8 cellular contexts compared by ENCODE assay signal in genomic region chr17:60524463-60525346, GRCh38. TPM values are rescaled to one million over a fixed set of nuclear protein-coding genes. Genes with fewer than 3 reads are reported as not detected.
DNase-seq lines count a peak whose midpoint lies in the region; ATAC-seq and TF ChIP-seq lines count a peak whose summit lies in the region.

No MANE protein-coding gene starts in this region.

- peak overlapping the region; percentile 98 for H3K27ac Mint-ChIP-seq in activated naive CD4-positive, alpha-beta T cell treated with anti-CD3 and anti-CD28 coated beads, Interleukin-2, amount 50 U/mL, for 24 hours

- H3K27me3 Mint-ChIP-seq in activated naive CD4-positive, alpha-beta T cell treated with anti-CD3 and anti-CD28 coated beads, Interleukin-2, amount 50 U/mL, for 24 hours = no peaks in the 10 kb centered on the region

- no peak for TF ChIP-seq CTCF in fibroblast of pulmonary artery (IDR thresholded peaks at IDR 0.05; ENCODE audit: low read length, missing control alignments)

- ATAC-seq in SK-N-SH treated with all-trans-retinoic acid at 6 μM for 48 hours = peak; percentile 12
- no peak for ATAC-seq in GM18511 (IDR thresholded peaks at IDR 0.05; ENCODE audit: unreplicated experiment)
- ATAC-seq in HG03521 (IDR thresholded peaks at IDR 0.05; ENCODE audit: unreplicated experiment) = no peak

- peaks cover 9% of the 10 kb centered on the region for H3K36me3 Mint-ChIP-seq in activated naive CD4-positive, alpha-beta T cell treated with anti-CD3 and anti-CD28 coated beads, Interleukin-2, amount 50 U/mL, for 24 hours

- peak overlapping the region; percentile 100 for H3K4me3 Mint-ChIP-seq in activated naive CD4-positive, alpha-beta T cell treated with anti-CD3 and anti-CD28 coated beads, Interleukin-2, amount 50 U/mL, for 24 hours

- H3K9me3 Mint-ChIP-seq in activated naive CD4-positive, alpha-beta T cell treated with anti-CD3 and anti-CD28 coated beads, Interleukin-2, amount 50 U/mL, for 24 hours = no peaks in the 10 kb centered on the region

- peaks cover 57% of the 10 kb centered on the region for H3K4me1 Mint-ChIP-seq in activated naive CD4-positive, alpha-beta T cell treated with anti-CD3 and anti-CD28 coated beads, Interleukin-2, amount 50 U/mL, for 24 hours

- peak overlapping the region; percentile 99 for H3K4me3 ChIP-seq in fibroblast of pulmonary artery (replicated peaks; ENCODE audit: low read depth, low read length)

- DNase-seq in activated naive CD4-positive, alpha-beta T cell (lab: John Stamatoyannopoulos, UW) = no peak
- DNase-seq in fibroblast of pulmonary artery (ENCODE audit: low read depth) (peak; percentile 26), pons (ENCODE audit: low spot score) (peak; percentile 55), mesenteric fat pad (ENCODE audit: low spot score) (no peak)

TF ChIP-seq in SK-N-SH treated with all-trans-retinoic acid at 6 μM for 48 hours, 23 proteins besides CTCF, POLR2A, EP300 and RAD21:
- TF ChIP-seq ESRRG (CRISPR knock-in tag; IDR thresholded peaks at IDR 0.05) (no peak), OSR1 (CRISPR knock-in tag; IDR thresholded peaks at IDR 0.05) (no peak), ZFP30 (CRISPR knock-in tag; IDR thresholded peaks at IDR 0.05) (no peak), CSDC2 (CRISPR knock-in tag; IDR thresholded peaks at IDR 0.05) (no peak), ZC3H10 (CRISPR knock-in tag; IDR thresholded peaks at IDR 0.05) (no peak), ZNF70 (CRISPR knock-in tag; IDR thresholded peaks at IDR 0.05) (no peak), CREB5 (CRISPR knock-in tag; IDR thresholded peaks at IDR 0.05; ENCODE audit: low read depth) (no peak), TOX (CRISPR knock-in tag; IDR thresholded peaks at IDR 0.05; ENCODE audit: borderline replicate concordance) (no peak), ZFP3 (CRISPR knock-in tag; IDR thresholded peaks at IDR 0.05) (no peak), PATZ1 (CRISPR knock-in tag; IDR thresholded peaks at IDR 0.05; ENCODE audit: borderline replicate concordance) (no peak), TSHZ2 (CRISPR knock-in tag; IDR thresholded peaks at IDR 0.05) (no peak), BACH2 (CRISPR knock-in tag; IDR thresholded peaks at IDR 0.05; ENCODE audit: borderline replicate concordance) (no peak), ARNTL (CRISPR knock-in tag; IDR thresholded peaks at IDR 0.05; ENCODE audit: borderline replicate concordance, low read depth) (no peak), PPARA (CRISPR knock-in tag; IDR thresholded peaks at IDR 0.05; ENCODE audit: borderline replicate concordance) (no peak), ZNF565 (CRISPR knock-in tag; conservative IDR thresholded peaks at IDR 0.05; ENCODE audit: low read depth) (no peak), POU6F1 (CRISPR knock-in tag; IDR thresholded peaks at IDR 0.05; ENCODE audit: borderline replicate concordance, low read depth) (no peak), TCF4 (CRISPR knock-in tag; IDR thresholded peaks at IDR 0.05; ENCODE audit: borderline replicate concordance) (no peak), ISL1 (CRISPR knock-in tag; IDR thresholded peaks at IDR 0.05) (no peak), GLIS3 (CRISPR knock-in tag; IDR thresholded peaks at IDR 0.05) (no peak)

RNA-seq across cellular contexts. Expression of gene APPBP2, which starts 1.3 kb away (rescaled TPM):
- 45.8 TPM for total RNA-seq in mesenteric fat pad

Comparison
In these comparisons a context has a peak if more than half of its experiments do, and no peak if none do; other contexts are left out.
1. DNase-seq: peak in fibroblast of pulmonary artery (single experiment) and pons (single experiment); none in activated naive CD4-positive, alpha-beta T cell (0 of 4) and mesenteric fat pad (single experiment).